In genomic region chr1:167973832-167974231, GRCh38 we compare ENCODE assay signal across 2 cellular contexts.
TF ChIP-seq lines count a peak whose summit lies in the region.

No MANE protein-coding gene starts in this region.

TF ChIP-seq in GM12878, 131 proteins besides CTCF, POLR2A, EP300 and RAD21:
- TF ChIP-seq ELK1 (IDR thresholded peaks at IDR 0.05; ENCODE audit: low read depth, low read length) (no peak), TARDBP (IDR thresholded peaks at IDR 0.05; ENCODE audit: borderline replicate concordance) (no peak), CREM (IDR thresholded peaks at IDR 0.05; ENCODE audit: low read depth) (no peak), ATF7 (IDR thresholded peaks at IDR 0.05; ENCODE audit: low read depth) (no peak), TCF12 (IDR thresholded peaks at IDR 0.05; ENCODE audit: low read depth, low read length) (no peak), MAX (IDR thresholded peaks at IDR 0.05; ENCODE audit: low read depth, low read length) (no peak), FOS (IDR thresholded peaks at IDR 0.05; ENCODE audit: borderline replicate concordance, extremely low read depth, insufficient read length) (no peak), MEF2A (IDR thresholded peaks at IDR 0.05; ENCODE audit: insufficient read depth, low read depth, low read length) (no peak), SRF (IDR thresholded peaks at IDR 0.05; ENCODE audit: low read depth in 2 of 2, low read length in 2 of 2) (no peak), PAX5 (IDR thresholded peaks at IDR 0.05; ENCODE audit: borderline replicate concordance, low read depth, low read length) (no peak), JUND (IDR thresholded peaks at IDR 0.05; ENCODE audit: low read depth, low read length) (no peak), SREBF1 (IDR thresholded peaks at IDR 0.05; ENCODE audit: low read length) (no peak), IKZF2 (IDR thresholded peaks at IDR 0.05) (no peak), SKIL (IDR thresholded peaks at IDR 0.05; ENCODE audit: low read depth, poor library complexity, severe bottlenecking) (no peak), E2F8 (IDR thresholded peaks at IDR 0.05; ENCODE audit: low read depth, partially characterized antibody) (no peak), ZNF24 (IDR thresholded peaks at IDR 0.05) (no peak), EGR1 (IDR thresholded peaks at IDR 0.05; ENCODE audit: borderline replicate concordance in 1 of 2, low read depth in 2 of 2, low read length in 2 of 2) (no peak), PML (IDR thresholded peaks at IDR 0.05; ENCODE audit: low read length) (no peak), HCFC1 (IDR thresholded peaks at IDR 0.05; ENCODE audit: low read length) (no peak), EED (IDR thresholded peaks at IDR 0.05; ENCODE audit: low read depth) (no peak)
TF ChIP-seq in GM12878: peak in this region for 0.

TF ChIP-seq in HepG2, 621 proteins besides CTCF, POLR2A, EP300 and RAD21:
- peak; percentile 83 for TF ChIP-seq MAFF (IDR thresholded peaks at IDR 0.05; ENCODE audit: low read depth, low read length)
- TF ChIP-seq KLF11 (CRISPR knock-in tag; IDR thresholded peaks at IDR 0.05): no peak
- TF ChIP-seq NFYB (CRISPR knock-in tag; IDR thresholded peaks at IDR 0.05): no peak
- TF ChIP-seq ZSCAN31 (CRISPR knock-in tag; IDR thresholded peaks at IDR 0.05; ENCODE audit: low read depth): no peak
- peak; percentile 77 to 86 for TF ChIP-seq MAFK (conservative IDR thresholded peaks at IDR 0.05 in 1 of 2, IDR thresholded peaks at IDR 0.05 in 1 of 2; ENCODE audit: low read length in 2 of 2)
- TF ChIP-seq HOXA3 (CRISPR knock-in tag; IDR thresholded peaks at IDR 0.05): no peak
- no peak for TF ChIP-seq IRF2 (CRISPR knock-in tag; IDR thresholded peaks at IDR 0.05)
- peak; percentile 93 for TF ChIP-seq ZNF317 (CRISPR knock-in tag; IDR thresholded peaks at IDR 0.05)
- no peak for TF ChIP-seq ZNF652 (CRISPR knock-in tag; IDR thresholded peaks at IDR 0.05; ENCODE audit: borderline replicate concordance, low read depth)
- peak; percentile 78 for TF ChIP-seq BCL6 (CRISPR knock-in tag; IDR thresholded peaks at IDR 0.05)
- no peak for TF ChIP-seq ZBTB7A (CRISPR knock-in tag; IDR thresholded peaks at IDR 0.05)
- TF ChIP-seq ARID5B (CRISPR knock-in tag; IDR thresholded peaks at IDR 0.05): no peak
- TF ChIP-seq SRY (CRISPR knock-in tag; IDR thresholded peaks at IDR 0.05): no peak
- TF ChIP-seq CENPT (CRISPR knock-in tag; IDR thresholded peaks at IDR 0.05; ENCODE audit: low read depth): no peak
- no peak for TF ChIP-seq GABPA (IDR thresholded peaks at IDR 0.05; ENCODE audit: low read depth, low read length)
- TF ChIP-seq GABPA (CRISPR knock-in tag; IDR thresholded peaks at IDR 0.05; ENCODE audit: low read depth): no peak
- 0 out of 2 replicates have a peak, but pooled peaks have one; percentile 18 for TF ChIP-seq HOMEZ (CRISPR knock-in tag; IDR thresholded peaks at IDR 0.05; ENCODE audit: low read depth)
- no peak for TF ChIP-seq ZNF12 (CRISPR knock-in tag; IDR thresholded peaks at IDR 0.05)
- TF ChIP-seq NFIC (IDR thresholded peaks at IDR 0.05; ENCODE audit: low read length): no peak
- TF ChIP-seq ZNF616 (CRISPR knock-in tag; IDR thresholded peaks at IDR 0.05; ENCODE audit: low read depth): no peak
- TF ChIP-seq ZNF775 (CRISPR knock-in tag; IDR thresholded peaks at IDR 0.05; ENCODE audit: borderline replicate concordance): no peak
- no peak for TF ChIP-seq HDAC6 (IDR thresholded peaks at IDR 0.05; ENCODE audit: low read depth, low read length)
- TF ChIP-seq ZNF337 (CRISPR knock-in tag; IDR thresholded peaks at IDR 0.05; ENCODE audit: borderline replicate concordance, low read depth): no peak
- TF ChIP-seq ZNF224 (CRISPR knock-in tag; IDR thresholded peaks at IDR 0.05): no peak
- no peak for TF ChIP-seq JUNB (CRISPR knock-in tag; IDR thresholded peaks at IDR 0.05; ENCODE audit: borderline replicate concordance)
TF ChIP-seq in HepG2: peak in this region for 5.
